2 cellular contexts compared by ENCODE assay signal in genomic region chr7:157409753-157410727, GRCh38.
TF ChIP-seq lines count a peak whose summit lies in the region.

No MANE protein-coding gene starts in this region.

TF ChIP-seq in HEK293, 187 proteins besides CTCF, POLR2A, EP300 and RAD21 (continued from another document):
- TF ChIP-seq ZNF169 (tag by site-specific recombination; IDR thresholded peaks at IDR 0.05) (no peak), ZNF114 (tag by site-specific recombination; IDR thresholded peaks at IDR 0.05) (no peak), ZNF596 (tag by site-specific recombination; IDR thresholded peaks at IDR 0.05) (no peak), ZNF366 (tag by site-specific recombination; conservative IDR thresholded peaks at IDR 0.05) (no peak)

TF ChIP-seq in SK-N-SH, 30 proteins besides CTCF, POLR2A, EP300 and RAD21 (continued from another document):
- TF ChIP-seq IRF3 (IDR thresholded peaks at IDR 0.05; ENCODE audit: low read depth, low read length) (no peak), TEAD4 (IDR thresholded peaks at IDR 0.05; ENCODE audit: borderline replicate concordance, insufficient read depth) (no peak), MAX (IDR thresholded peaks at IDR 0.05; ENCODE audit: low read depth) (no peak), ZBTB33 (IDR thresholded peaks at IDR 0.05; ENCODE audit: borderline replicate concordance, low read depth) (no peak), FOXJ3 (CRISPR knock-in tag; IDR thresholded peaks at IDR 0.05) (no peak), CHD2 (IDR thresholded peaks at IDR 0.05; ENCODE audit: low read length, partially characterized antibody) (no peak), SMC3 (IDR thresholded peaks at IDR 0.05; ENCODE audit: low read depth, low read length) (no peak), NRF1 (IDR thresholded peaks at IDR 0.05; ENCODE audit: low read depth, low read length) (no peak), FOSL2 (IDR thresholded peaks at IDR 0.05; ENCODE audit: borderline replicate concordance, low read depth) (no peak), USF2 (IDR thresholded peaks at IDR 0.05; ENCODE audit: borderline replicate concordance, low read depth, low read length) (no peak), RXRA (IDR thresholded peaks at IDR 0.05; ENCODE audit: borderline replicate concordance, low read depth) (no peak)
